In the genomic region with DNA sequence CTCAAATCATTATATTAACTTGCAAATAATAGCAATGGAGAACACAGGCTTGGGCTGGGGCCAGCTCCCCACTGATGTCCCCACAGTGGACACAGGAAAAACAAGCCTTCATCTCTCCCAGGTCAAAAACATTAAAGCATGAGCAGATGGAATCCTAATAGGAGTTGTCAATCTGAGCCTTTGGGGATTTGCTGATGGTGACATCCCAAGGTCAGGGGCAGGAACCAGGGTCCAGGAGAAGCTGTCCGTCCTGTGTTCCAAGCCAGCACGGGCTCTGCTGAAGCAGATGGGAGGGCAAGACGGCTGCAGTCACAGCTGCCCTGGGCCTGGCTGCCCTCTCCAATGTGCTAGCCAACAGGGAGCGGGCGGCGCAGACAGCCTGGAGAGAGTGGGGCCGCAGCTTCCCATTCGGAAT, we compare ENCODE assay signal across 1 cellular context.
TF ChIP-seq lines count a peak whose summit lies in the region.

No MANE protein-coding gene starts in this region.

TF ChIP-seq in GM23338, 12 proteins besides CTCF, POLR2A, EP300 and RAD21 (continued from another document):
- TF ChIP-seq, protein P1, sequence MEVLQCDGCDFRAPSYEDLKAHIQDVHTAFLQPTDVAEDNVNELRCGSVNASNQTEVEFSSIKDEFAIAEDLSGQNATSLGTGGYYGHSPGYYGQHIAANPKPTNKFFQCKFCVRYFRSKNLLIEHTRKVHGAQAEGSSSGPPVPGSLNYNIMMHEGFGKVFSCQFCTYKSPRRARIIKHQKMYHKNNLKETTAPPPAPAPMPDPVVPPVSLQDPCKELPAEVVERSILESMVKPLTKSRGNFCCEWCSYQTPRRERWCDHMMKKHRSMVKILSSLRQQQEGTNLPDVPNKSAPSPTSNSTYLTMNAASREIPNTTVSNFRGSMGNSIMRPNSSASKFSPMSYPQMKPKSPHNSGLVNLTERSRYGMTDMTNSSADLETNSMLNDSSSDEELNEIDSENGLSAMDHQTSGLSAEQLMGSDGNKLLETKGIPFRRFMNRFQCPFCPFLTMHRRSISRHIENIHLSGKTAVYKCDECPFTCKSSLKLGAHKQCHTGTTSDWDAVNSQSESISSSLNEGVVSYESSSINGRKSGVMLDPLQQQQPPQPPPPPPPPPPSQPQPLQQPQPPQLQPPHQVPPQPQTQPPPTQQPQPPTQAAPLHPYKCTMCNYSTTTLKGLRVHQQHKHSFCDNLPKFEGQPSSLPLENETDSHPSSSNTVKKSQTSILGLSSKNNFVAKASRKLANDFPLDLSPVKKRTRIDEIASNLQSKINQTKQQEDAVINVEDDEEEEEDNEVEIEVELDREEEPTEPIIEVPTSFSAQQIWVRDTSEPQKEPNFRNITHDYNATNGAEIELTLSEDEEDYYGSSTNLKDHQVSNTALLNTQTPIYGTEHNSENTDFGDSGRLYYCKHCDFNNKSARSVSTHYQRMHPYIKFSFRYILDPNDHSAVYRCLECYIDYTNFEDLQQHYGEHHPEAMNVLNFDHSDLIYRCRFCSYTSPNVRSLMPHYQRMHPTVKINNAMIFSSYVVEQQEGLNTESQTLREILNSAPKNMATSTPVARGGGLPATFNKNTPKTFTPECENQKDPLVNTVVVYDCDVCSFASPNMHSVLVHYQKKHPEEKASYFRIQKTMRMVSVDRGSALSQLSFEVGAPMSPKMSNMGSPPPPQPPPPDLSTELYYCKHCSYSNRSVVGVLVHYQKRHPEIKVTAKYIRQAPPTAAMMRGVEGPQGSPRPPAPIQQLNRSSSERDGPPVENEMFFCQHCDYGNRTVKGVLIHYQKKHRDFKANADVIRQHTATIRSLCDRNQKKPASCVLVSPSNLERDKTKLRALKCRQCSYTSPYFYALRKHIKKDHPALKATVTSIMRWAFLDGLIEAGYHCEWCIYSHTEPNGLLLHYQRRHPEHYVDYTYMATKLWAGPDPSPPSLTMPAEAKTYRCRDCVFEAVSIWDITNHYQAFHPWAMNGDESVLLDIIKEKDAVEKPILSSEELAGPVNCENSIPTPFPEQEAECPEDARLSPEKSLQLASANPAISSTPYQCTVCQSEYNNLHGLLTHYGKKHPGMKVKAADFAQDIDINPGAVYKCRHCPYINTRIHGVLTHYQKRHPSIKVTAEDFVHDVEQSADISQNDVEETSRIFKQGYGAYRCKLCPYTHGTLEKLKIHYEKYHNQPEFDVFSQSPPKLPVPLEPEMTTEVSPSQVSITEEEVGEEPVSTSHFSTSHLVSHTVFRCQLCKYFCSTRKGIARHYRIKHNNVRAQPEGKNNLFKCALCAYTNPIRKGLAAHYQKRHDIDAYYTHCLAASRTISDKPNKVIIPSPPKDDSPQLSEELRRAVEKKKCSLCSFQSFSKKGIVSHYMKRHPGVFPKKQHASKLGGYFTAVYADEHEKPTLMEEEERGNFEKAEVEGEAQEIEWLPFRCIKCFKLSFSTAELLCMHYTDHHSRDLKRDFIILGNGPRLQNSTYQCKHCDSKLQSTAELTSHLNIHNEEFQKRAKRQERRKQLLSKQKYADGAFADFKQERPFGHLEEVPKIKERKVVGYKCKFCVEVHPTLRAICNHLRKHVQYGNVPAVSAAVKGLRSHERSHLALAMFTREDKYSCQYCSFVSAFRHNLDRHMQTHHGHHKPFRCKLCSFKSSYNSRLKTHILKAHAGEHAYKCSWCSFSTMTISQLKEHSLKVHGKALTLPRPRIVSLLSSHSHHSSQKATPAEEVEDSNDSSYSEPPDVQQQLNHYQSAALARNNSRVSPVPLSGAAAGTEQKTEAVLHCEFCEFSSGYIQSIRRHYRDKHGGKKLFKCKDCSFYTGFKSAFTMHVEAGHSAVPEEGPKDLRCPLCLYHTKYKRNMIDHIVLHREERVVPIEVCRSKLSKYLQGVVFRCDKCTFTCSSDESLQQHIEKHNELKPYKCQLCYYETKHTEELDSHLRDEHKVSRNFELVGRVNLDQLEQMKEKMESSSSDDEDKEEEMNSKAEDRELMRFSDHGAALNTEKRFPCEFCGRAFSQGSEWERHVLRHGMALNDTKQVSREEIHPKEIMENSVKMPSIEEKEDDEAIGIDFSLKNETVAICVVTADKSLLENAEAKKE (CRISPR knock-in tag; IDR thresholded peaks at IDR 0.05) = no peak
- TF ChIP-seq ZNF114 (CRISPR knock-in tag; IDR thresholded peaks at IDR 0.05) (no peak), EZH2phosphoT487 (IDR thresholded peaks at IDR 0.05; ENCODE audit: unreplicated experiment) (no peak), CREB1 (CRISPR knock-in tag; IDR thresholded peaks at IDR 0.05; ENCODE audit: low read depth) (no peak), JUNB (IDR thresholded peaks at IDR 0.05; ENCODE audit: unreplicated experiment) (no peak)
